Comparison of ENCODE assay signal across 1 cellular context in genomic region chr1:16119504-16119903, GRCh38.
TF ChIP-seq lines count a peak whose summit lies in the region.

No MANE protein-coding gene starts in this region.

TF ChIP-seq in H1, 55 proteins besides CTCF, POLR2A, EP300 and RAD21 (continued from another document):
- TF ChIP-seq CHD1 (IDR thresholded peaks at IDR 0.05; ENCODE audit: low read depth, low read length) = no peak
- TF ChIP-seq HDAC6 (IDR thresholded peaks at IDR 0.05; ENCODE audit: low read depth, low read length) = no peak
- no peak for TF ChIP-seq KDM5A (IDR thresholded peaks at IDR 0.05; ENCODE audit: low read length)
- TF ChIP-seq ASH2L (IDR thresholded peaks at IDR 0.05; ENCODE audit: low read length) = no peak
- TF ChIP-seq RNF2 (IDR thresholded peaks at IDR 0.05; ENCODE audit: borderline replicate concordance, low read depth, low read length, missing control alignments, poor library complexity, severe bottlenecking) = no peak
- no peak for TF ChIP-seq TAF1 (IDR thresholded peaks at IDR 0.05; ENCODE audit: low read depth, low read length)
- no peak for TF ChIP-seq SP4 (IDR thresholded peaks at IDR 0.05; ENCODE audit: low read length)
- TF ChIP-seq PHF8 (conservative IDR thresholded peaks at IDR 0.05; ENCODE audit: low read depth, low read length) = no peak
- TF ChIP-seq CEBPB (IDR thresholded peaks at IDR 0.05; ENCODE audit: low read depth, low read length) = no peak
- no peak for TF ChIP-seq POU5F1 (IDR thresholded peaks at IDR 0.05; ENCODE audit: low read depth, low read length)
